Comparison of ENCODE assay signal across 9 cellular contexts in genomic region chr2:109644571-109645275, GRCh38. TPM values are rescaled to one million over a fixed set of nuclear protein-coding genes. Genes with fewer than 3 reads are reported as not detected.
DNase-seq lines count a peak whose midpoint lies in the region; ATAC-seq and TF ChIP-seq lines count a peak whose summit lies in the region.
"Had no signal": no experiment of that assay in that cellular context is flagged by ENCODE, and none has a peak within 500 bp of the region (broad histone marks: within the 10 kb centered on the region; RNA-seq: fewer than 3 reads in every experiment).

No MANE protein-coding gene starts in this region.

- POLR2A ChIA-PET in Caco-2 (lab: Charles Lee), result interaction anchor here (0.9 to 2.2 kb wide), 4 partner anchors 19 to 46 kb away, joined by 3 to 16 read pairs (median 6); partner anchors contain the start of genes SEPTIN10 and SOWAHC

- no peaks in the 10 kb centered on the region for H3K36me3 ChIP-seq in Caco-2 (ENCODE audit: control insufficient read depth, insufficient read depth, low read length)
- no peaks in the 10 kb centered on the region for H3K36me3 ChIP-seq in gastroesophageal sphincter

- H3K36me3 Mint-ChIP-seq in Caco-2 (ENCODE audit: insufficient read depth, unreplicated experiment), result peaks cover 6% of the 10 kb centered on the region
- no peaks in the 10 kb centered on the region for H3K36me3 Mint-ChIP-seq in osteocyte (ENCODE audit: unreplicated experiment)

- H3K4me3 ChIP-seq in Caco-2 (ENCODE audit: low read depth, low read length) (no peak overlapping the region), gastroesophageal sphincter (no peak overlapping the region)

- no peaks in the 10 kb centered on the region for H3K9me3 ChIP-seq in Caco-2
- H3K9me3 ChIP-seq in gastroesophageal sphincter, result no peaks in the 10 kb centered on the region

- TF ChIP-seq CTCF in Caco-2 (IDR thresholded peaks at IDR 0.05; ENCODE audit: insufficient read depth in 1 of 2, low read depth in 1 of 2, low read length in 1 of 2, severe bottlenecking in 1 of 2, unreplicated experiment in 1 of 2) (no peak), gastroesophageal sphincter (IDR thresholded peaks at IDR 0.05) (no peak), osteocyte (IDR thresholded peaks at IDR 0.05) (no peak)

- intact Hi-C loops in Caco-2 (cut with micrococcal nuclease; ENCODE audit: unreplicated experiment), result loop anchor here (1.0 to 2.0 kb wide), 5 partner anchors 16 to 46 kb away; partner anchors contain the start of gene SOWAHC

- H3K27ac Mint-ChIP-seq in Caco-2 (ENCODE audit: unreplicated experiment), result peak overlapping the region; percentile 78
- peak overlapping the region; percentile 89 for H3K27ac Mint-ChIP-seq in osteocyte (ENCODE audit: unreplicated experiment)

- peaks cover 47% of the 10 kb centered on the region for H3K4me1 ChIP-seq in Caco-2
- H3K4me1 ChIP-seq in gastroesophageal sphincter, result peaks cover 0 to 17% (median 5%) of the 10 kb centered on the region in 3 donors
- H3K4me1 ChIP-seq: parathyroid adenoma had no signal

- no peaks in the 10 kb centered on the region for H3K9me3 Mint-ChIP-seq in Caco-2 (ENCODE audit: unreplicated experiment)
- no peaks in the 10 kb centered on the region for H3K9me3 Mint-ChIP-seq in osteocyte (ENCODE audit: unreplicated experiment)

- BruUV-seq in Caco-2 (replicated peaks; lab: Mats Ljungman, UMichigan), result no TSS peak

- H3K27me3 ChIP-seq in Caco-2 (replicated peaks; ENCODE audit: control insufficient read depth, insufficient read depth, low read length), result no peaks in the 10 kb centered on the region
- H3K27me3 ChIP-seq in gastroesophageal sphincter, result no peaks in the 10 kb centered on the region

- ATAC-seq in gastroesophageal sphincter (no peak), HG03095 (IDR thresholded peaks at IDR 0.05; ENCODE audit: unreplicated experiment) (no peak)

- peak overlapping the region; percentile 55 for H3K4me3 Mint-ChIP-seq in Caco-2 (ENCODE audit: unreplicated experiment)
- H3K4me3 Mint-ChIP-seq in osteocyte (ENCODE audit: unreplicated experiment), result peak overlapping the region; percentile 40

- CTCF ChIA-PET in Caco-2 (lab: Charles Lee), result interaction anchor here (0.6 to 2.4 kb wide), 9 partner anchors 18 to 99 kb away, joined by 3 to 12 read pairs (median 4); partner anchors contain the start of genes SEPTIN10 and SOWAHC

- H3K4me1 Mint-ChIP-seq in Caco-2 (ENCODE audit: low read depth, unreplicated experiment) (peaks cover 25% of the 10 kb centered on the region), osteocyte (ENCODE audit: unreplicated experiment) (peaks cover 31% of the 10 kb centered on the region)

- H3K27ac ChIP-seq in gastroesophageal sphincter, result peak overlapping the region; percentile 6 to 72 (median 69)
- H3K27ac ChIP-seq: parathyroid adenoma had no signal

- H3K27me3 Mint-ChIP-seq in Caco-2 (ENCODE audit: insufficient read depth, unreplicated experiment) (no peaks in the 10 kb centered on the region), osteocyte (ENCODE audit: unreplicated experiment) (no peaks in the 10 kb centered on the region)

- 40 to 41% methylated on average over 9 to 11 of the region's 12 CpGs for WGBS in gastroesophageal sphincter (ENCODE audit: low coverage in 1 of 2), 2 donors

- DNase-seq in Caco-2, result peak; percentile 91 to 93
- peak; percentile 26 for DNase-seq in NCI-H774 (lab: John Stamatoyannopoulos, UW)
- DNase-seq in osteocyte (ENCODE audit: extremely low spot score, unreplicated experiment), result no peak
- no peak for DNase-seq in central memory CD4-positive, alpha-beta T cell
- no peak for DNase-seq in NCI-H2107 (lab: John Stamatoyannopoulos, UW)
- no peak for DNase-seq in activated naive CD4-positive, alpha-beta T cell treated with Interleukin-2 at 50 U/mL for 16 hours

- no peak for TF ChIP-seq POLR2A in gastroesophageal sphincter (IDR thresholded peaks at IDR 0.05)

- TF ChIP-seq EP300 in gastroesophageal sphincter (IDR thresholded peaks at IDR 0.05), result no peak

RNA-seq across cellular contexts. Expression of gene SOWAHC, which starts 30.6 kb away (rescaled TPM):
- total RNA-seq in Caco-2 (2022), result 20.3 and 21.4 TPM in 2 replicates
- total RNA-seq in gastroesophageal sphincter, result 10 to 100 TPM; 16.8 to 36.0 (median 28.6) TPM
- 11.8 and 12.7 TPM in 2 replicates for total RNA-seq in osteocyte

RNA-seq across cellular contexts. Expression of gene SEPTIN10, which starts 31.0 kb away (rescaled TPM):
- total RNA-seq in Caco-2 (2022) (77.3 and 83.7 TPM in 2 replicates), gastroesophageal sphincter (100 to 1,000 TPM; 109 to 157 (median 137) TPM), osteocyte (109 and 113 TPM in 2 replicates)

Comparison
In these comparisons a context has a peak if more than half of its experiments do, and no peak if none do; other contexts are left out.
1. DNase-seq: peak in Caco-2 (2 of 2) and NCI-H774 (single experiment); none in osteocyte (single experiment), central memory CD4-positive, alpha-beta T cell (single experiment), NCI-H2107 (single experiment) and activated naive CD4-positive, alpha-beta T cell treated with Interleukin-2 at 50 U/mL for 16 hours (single experiment).